23 cellular contexts compared by ENCODE assay signal in the genomic region with DNA sequence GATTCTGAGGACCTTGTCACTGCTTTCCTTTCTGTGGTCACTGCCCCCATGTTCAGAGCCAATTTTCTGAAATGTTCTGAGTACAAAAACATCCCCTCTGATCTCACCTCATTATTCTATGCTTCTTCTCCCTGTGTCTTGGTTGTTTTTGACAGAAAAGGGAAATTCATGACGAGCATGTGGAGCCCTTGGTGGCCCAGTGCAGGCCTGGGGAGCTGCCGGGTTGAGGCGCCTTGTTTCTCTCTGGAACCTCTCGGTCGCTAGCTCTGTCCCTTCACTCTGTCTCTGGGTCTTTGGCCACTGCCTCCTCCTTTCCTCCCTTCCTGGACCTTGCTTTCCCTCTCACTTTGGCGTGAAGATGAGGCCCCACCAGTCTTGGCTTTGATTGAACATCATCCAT.
"Had no signal": no experiment of that assay in that cellular context is flagged by ENCODE, and none has a peak within 500 bp of the region (broad histone marks: within the 10 kb centered on the region; RNA-seq: fewer than 3 reads in every experiment).

No MANE protein-coding gene starts in this region.

- H3K27ac ChIP-seq: ascending aorta, body of pancreas, SJCRH30, VCaP had no signal

- H3K4me3 Mint-ChIP-seq: activated CD8-positive, alpha-beta T cell treated with anti-CD3 and anti-CD28 coated beads for 36 hours; activated naive CD8-positive, alpha-beta T cell treated with anti-CD3 and anti-CD28 coated beads, Interleukin-2, amount 50 U/mL, for 24 hours; activated T-cell treated with anti-CD3 and anti-CD28 coated beads, Interleukin-2, amount 50 U/mL, for 24 hours; central memory CD8-positive, alpha-beta T cell had no signal

- DNase-seq: activated CD4-positive, alpha-beta T cell treated with anti-CD3 and anti-CD28 coated beads for 4 hours; activated naive CD4-positive, alpha-beta T cell treated with Interleukin-2 at 50 U/mL for 16 hours; activated naive CD8-positive, alpha-beta T cell treated with anti-CD3 and anti-CD28 coated beads, Interleukin-2, amount 50 U/mL, for 24 hours; amniotic stem cell; NCI-H1092; NCI-H1417; NCI-H1930; NCI-H2171; NCI-H2227 treated with DMSO at 0.1 percent for 48 hours; NCI-H446 treated with DMSO at 0.1 percent for 48 hours; OCI-M1; Right ventricle myocardium superior; SJCRH30; SK-N-SH; T-helper 1 cell had no signal

- H3K27ac Mint-ChIP-seq: activated CD8-positive, alpha-beta T cell treated with anti-CD3 and anti-CD28 coated beads for 36 hours; activated naive CD4-positive, alpha-beta T cell treated with anti-CD3 and anti-CD28 coated beads, Interleukin-2, amount 50 U/mL, for 72 hours; activated naive CD8-positive, alpha-beta T cell treated with anti-CD3 and anti-CD28 coated beads, Interleukin-2, amount 50 U/mL, for 24 hours; activated T-cell treated with anti-CD3 and anti-CD28 coated beads, Interleukin-2, amount 50 U/mL, for 24 hours had no signal

- ATAC-seq: activated CD4-positive, CD25-positive, alpha-beta regulatory T cell treated with anti-CD3 and anti-CD28 coated beads, Interleukin-2, amount 50 U/mL, for 24 hours; activated naive CD8-positive, alpha-beta T cell treated with anti-CD3 and anti-CD28 coated beads, Interleukin-2, amount 50 U/mL, for 24 hours; body of pancreas had no signal

- H3K36me3 ChIP-seq: ascending aorta, SJCRH30 had no signal

- H3K4me1 Mint-ChIP-seq: activated naive CD8-positive, alpha-beta T cell treated with anti-CD3 and anti-CD28 coated beads, Interleukin-2, amount 50 U/mL, for 24 hours; central memory CD8-positive, alpha-beta T cell had no signal

- H3K9ac ChIP-seq: SK-N-SH had no signal

- H3K4me1 ChIP-seq: ascending aorta had no signal

- H3K9me3 Mint-ChIP-seq: activated CD8-positive, alpha-beta T cell treated with anti-CD3 and anti-CD28 coated beads for 36 hours; activated naive CD4-positive, alpha-beta T cell treated with anti-CD3 and anti-CD28 coated beads, Interleukin-2, amount 50 U/mL, for 72 hours; activated naive CD8-positive, alpha-beta T cell treated with anti-CD3 and anti-CD28 coated beads, Interleukin-2, amount 50 U/mL, for 24 hours; activated T-cell treated with anti-CD3 and anti-CD28 coated beads, Interleukin-2, amount 50 U/mL, for 24 hours; central memory CD8-positive, alpha-beta T cell had no signal

- H3K9me3 ChIP-seq: ascending aorta, body of pancreas, SJCRH30, SK-N-SH had no signal

- H3K4me3 ChIP-seq: ascending aorta, body of pancreas, SJCRH30 had no signal

- H3K36me3 Mint-ChIP-seq: activated naive CD4-positive, alpha-beta T cell treated with anti-CD3 and anti-CD28 coated beads, Interleukin-2, amount 50 U/mL, for 72 hours had no signal

- H3K27me3 ChIP-seq: ascending aorta, body of pancreas, SJCRH30 had no signal
